12 cellular contexts compared by ENCODE assay signal in genomic region chr2:37634914-37635358, GRCh38. TPM values are rescaled to one million over a fixed set of nuclear protein-coding genes. Genes with fewer than 3 reads are reported as not detected.
DNase-seq lines count a peak whose midpoint lies in the region; ATAC-seq and TF ChIP-seq lines count a peak whose summit lies in the region.
"Had no signal": no experiment of that assay in that cellular context is flagged by ENCODE, and none has a peak within 500 bp of the region (broad histone marks: within the 10 kb centered on the region; RNA-seq: fewer than 3 reads in every experiment).

No MANE protein-coding gene starts in this region.

- peak overlapping the region; percentile 47 for H3K4me3 Mint-ChIP-seq in activated naive CD4-positive, alpha-beta T cell treated with anti-CD3 and anti-CD28 coated beads, Interleukin-2, amount 50 U/mL, for 24 hours
- peak overlapping the region; percentile 74 for H3K4me3 Mint-ChIP-seq in natural killer cell

- H3K4me3 ChIP-seq in right cardiac atrium (ENCODE audit: low read length) (no peak overlapping the region), SJCRH30 (no peak overlapping the region)
- H3K4me3 ChIP-seq: esophagus muscularis mucosa had no signal

- H3K36me3 Mint-ChIP-seq in activated naive CD4-positive, alpha-beta T cell treated with anti-CD3 and anti-CD28 coated beads, Interleukin-2, amount 50 U/mL, for 24 hours: peaks cover 6% of the 10 kb centered on the region
- no peaks in the 10 kb centered on the region for H3K36me3 Mint-ChIP-seq in natural killer cell

- DNase-seq in NOMO-1 treated with DMSO at 0.1 percent for 48 hours (lab: John Stamatoyannopoulos, UW; ENCODE audit: unreplicated experiment) (peak; percentile 57), NOMO-1 treated with dmso at 0.1 percent for 144 hours (lab: John Stamatoyannopoulos, UW; ENCODE audit: unreplicated experiment) (no peak), natural killer cell (no peak), right cardiac atrium (no peak), GM13977 (ENCODE audit: low spot score) (no peak), SJCRH30 (no peak)
- DNase-seq: kidney glomerular epithelial cell, NCI-H69 had no signal

- in situ Hi-C loops in GM13977 (cut with MboI; ENCODE audit: low pct_unique_long_range_greater_than_20kb, low sequenced_read_pairs, unreplicated experiment): no loop called here

- H3K27me3 ChIP-seq in right cardiac atrium (ENCODE audit: control insufficient read depth, insufficient read depth) (no peaks in the 10 kb centered on the region), SJCRH30 (no peaks in the 10 kb centered on the region)
- H3K27me3 ChIP-seq: esophagus muscularis mucosa had no signal

- 90% methylated on average over 7 of the region's 7 CpGs for WGBS in right cardiac atrium

- ATAC-seq in HG02798 (IDR thresholded peaks at IDR 0.05; ENCODE audit: poor library complexity, unreplicated experiment) (peak; percentile 13), natural killer cell (peak in 1 of 3 donors; percentile 24), right cardiac atrium (no peak)

- H3K27ac ChIP-seq in right cardiac atrium (ENCODE audit: low read length) (no peak overlapping the region), SJCRH30 (no peak overlapping the region)
- H3K27ac ChIP-seq: 22Rv1, esophagus muscularis mucosa had no signal

- H3K9me3 Mint-ChIP-seq in activated naive CD4-positive, alpha-beta T cell treated with anti-CD3 and anti-CD28 coated beads, Interleukin-2, amount 50 U/mL, for 24 hours: no peaks in the 10 kb centered on the region
- peaks cover 0 to 2% of the 10 kb centered on the region in 2 donors for H3K9me3 Mint-ChIP-seq in natural killer cell

- peaks cover 68% of the 10 kb centered on the region for H3K4me1 Mint-ChIP-seq in activated naive CD4-positive, alpha-beta T cell treated with anti-CD3 and anti-CD28 coated beads, Interleukin-2, amount 50 U/mL, for 24 hours
- H3K4me1 Mint-ChIP-seq in natural killer cell: peaks cover 65 to 82% of the 10 kb centered on the region in 2 donors

- no peaks in the 10 kb centered on the region for H3K27me3 Mint-ChIP-seq in activated naive CD4-positive, alpha-beta T cell treated with anti-CD3 and anti-CD28 coated beads, Interleukin-2, amount 50 U/mL, for 24 hours
- H3K27me3 Mint-ChIP-seq in natural killer cell (ENCODE audit: low read depth in 2 of 2): no peaks in the 10 kb centered on the region

- H3K9me3 ChIP-seq in right cardiac atrium (ENCODE audit: control insufficient read depth, low read length) (no peaks in the 10 kb centered on the region), SJCRH30 (replicated peaks) (no peaks in the 10 kb centered on the region)
- H3K9me3 ChIP-seq: esophagus muscularis mucosa had no signal

- TF ChIP-seq CTCF in natural killer cell (IDR thresholded peaks at IDR 0.05) (no peak), GM13977 (IDR thresholded peaks at IDR 0.05; ENCODE audit: extremely low read depth, insufficient read depth, missing control alignments) (no peak)

- H3K36me3 ChIP-seq in SJCRH30: peaks cover 2% of the 10 kb centered on the region; the same call in 1 of the 2 replicates
- H3K36me3 ChIP-seq: esophagus muscularis mucosa had no signal

- H3K27ac Mint-ChIP-seq in activated naive CD4-positive, alpha-beta T cell treated with anti-CD3 and anti-CD28 coated beads, Interleukin-2, amount 50 U/mL, for 24 hours: peak overlapping the region; percentile 52
- peak overlapping the region; percentile 91 to 96 for H3K27ac Mint-ChIP-seq in natural killer cell

- H3K4me1 ChIP-seq in right cardiac atrium (ENCODE audit: control insufficient read depth, insufficient read depth, low read length): peaks cover 2% of the 10 kb centered on the region
- H3K4me1 ChIP-seq in SJCRH30: peaks cover 27% of the 10 kb centered on the region

- intact Hi-C loops in natural killer cell (cut with micrococcal nuclease) (loop anchor here (1.0 to 5.0 kb wide), 5 partner anchors 11 to 49 kb away; partner anchors contain the start of gene CDC42EP3), right cardiac atrium (cut with DNase I) (no loop called here)

RNA-seq across cellular contexts. Expression of gene CDC42EP3, which starts 36.5 kb away (rescaled TPM):
- 100 to 1,000 TPM in 1 of 3 donors, 10 to 100 TPM in 2; 73.9 to 105 (median 84.6) TPM for total RNA-seq in natural killer cell
- 10 to 100 TPM; 65.0 to 98.4 (median 78.6) TPM for total RNA-seq in right cardiac atrium
- 37.3 TPM for polyA plus RNA-seq in right cardiac atrium
- total RNA-seq in SJCRH30 (2014; rRNA removed; shearing (Covaris generic)): 176 and 177 TPM in 2 replicates
